1 cellular context compared by ENCODE assay signal in the genomic region with DNA sequence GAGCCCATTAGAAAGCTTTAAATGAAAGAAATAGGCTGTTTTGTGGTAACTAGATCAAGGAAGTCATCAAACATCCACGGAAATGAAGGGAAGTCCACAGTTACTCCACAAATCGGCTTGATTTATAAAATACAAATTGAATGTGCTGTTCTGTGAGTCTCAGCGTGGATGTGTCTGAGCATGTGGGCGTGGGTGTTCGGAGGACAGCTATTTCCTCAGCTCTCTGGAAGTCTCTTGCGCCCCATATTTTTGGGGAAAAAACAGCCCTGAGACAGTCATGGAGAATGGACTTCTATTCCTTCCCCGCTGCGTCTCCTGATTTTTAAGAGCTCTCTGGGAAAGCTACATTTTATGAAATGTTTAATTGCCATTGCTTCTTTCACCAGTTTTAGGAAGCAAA.
TF ChIP-seq lines count a peak whose summit lies in the region.

No MANE protein-coding gene starts in this region.

TF ChIP-seq in GM23338, 12 proteins besides CTCF, POLR2A, EP300 and RAD21 (continued from another document):
- TF ChIP-seq REST (IDR thresholded peaks at IDR 0.05; ENCODE audit: unreplicated experiment) (no peak), EZH2 (IDR thresholded peaks at IDR 0.05; ENCODE audit: low read depth, unreplicated experiment) (no peak), NANOG (IDR thresholded peaks at IDR 0.05; ENCODE audit: borderline replicate concordance) (no peak)
